Comparison of ENCODE assay signal across 26 cellular contexts in genomic region chr20:38169636-38170035, GRCh38. TPM values are rescaled to one million over a fixed set of nuclear protein-coding genes. Genes with fewer than 3 reads are reported as not detected.
DNase-seq lines count a peak whose midpoint lies in the region; ATAC-seq and TF ChIP-seq lines count a peak whose summit lies in the region.
"Had no signal": no experiment of that assay in that cellular context is flagged by ENCODE, and none has a peak within 500 bp of the region (broad histone marks: within the 10 kb centered on the region; RNA-seq: fewer than 3 reads in every experiment).

No MANE protein-coding gene starts in this region.

- H3K4me3 ChIP-seq in RWPE2 (ENCODE audit: severe bottlenecking) = no peak overlapping the region
- no peak overlapping the region for H3K4me3 ChIP-seq in neural progenitor cell
- H3K4me3 ChIP-seq in upper lobe of right lung = no peak overlapping the region
- no peak overlapping the region for H3K4me3 ChIP-seq in effector memory CD4-positive, alpha-beta T cell (ENCODE audit: insufficient read depth, low read depth, low read length, poor library complexity, severe bottlenecking)
- H3K4me3 ChIP-seq: dorsolateral prefrontal cortex, GM23338, Peyer's patch, SJSA1, smooth muscle cell had no signal

- H3K4me2 ChIP-seq in neural progenitor cell = no peak overlapping the region
- H3K4me2 ChIP-seq: GM23338, smooth muscle cell had no signal

- H3K27ac ChIP-seq in RWPE2 (ENCODE audit: poor library complexity, severe bottlenecking) (peak overlapping the region; percentile 97), neural progenitor cell (no peak overlapping the region), upper lobe of right lung (no peak overlapping the region), substantia nigra (ENCODE audit: low read depth, low read length, poor library complexity, severe bottlenecking) (no peak overlapping the region)
- no peak overlapping the region for H3K27ac ChIP-seq in effector memory CD4-positive, alpha-beta T cell (ENCODE audit: insufficient read depth, low read length, poor library complexity, severe bottlenecking)
- H3K27ac ChIP-seq: SJSA1 had no signal

- H3K4me1 ChIP-seq in RWPE2 (ENCODE audit: insufficient read depth, poor library complexity, severe bottlenecking) = peaks cover 67% of the 10 kb centered on the region
- peaks cover 11% of the 10 kb centered on the region for H3K4me1 ChIP-seq in neural progenitor cell
- H3K4me1 ChIP-seq in upper lobe of right lung = peaks cover 42% of the 10 kb centered on the region
- peaks cover 5% of the 10 kb centered on the region for H3K4me1 ChIP-seq in effector memory CD4-positive, alpha-beta T cell (ENCODE audit: control insufficient read depth, insufficient read depth, low read length, poor library complexity, severe bottlenecking)

- CTCF ChIA-PET in activated naive CD4-positive, alpha-beta T cell treated with anti-CD3 and anti-CD28 coated beads for 36 hours (lab: Charles Lee) = no interaction called here

- H3F3A ChIP-seq in neural progenitor cell (ENCODE audit: low read depth) = no peaks in the 10 kb centered on the region

- ATAC-seq in activated naive CD4-positive, alpha-beta T cell treated with anti-CD3 and anti-CD28 coated beads, Interleukin-2, amount 50 U/mL, for 72 hours = no peak
- no peak for ATAC-seq in RWPE2 (ENCODE audit: low read depth)
- ATAC-seq in upper lobe of right lung = no peak
- ATAC-seq in HG02759 (IDR thresholded peaks at IDR 0.05; ENCODE audit: unreplicated experiment) = no peak
- ATAC-seq: GM23338, T-cell had no signal

- H3K9ac ChIP-seq in neural progenitor cell = no peak overlapping the region

- H3K4me3 Mint-ChIP-seq in activated naive CD4-positive, alpha-beta T cell treated with anti-CD3 and anti-CD28 coated beads for 36 hours = no peak overlapping the region
- no peak overlapping the region for H3K4me3 Mint-ChIP-seq in neural progenitor cell
- H3K4me3 Mint-ChIP-seq: activated T-cell treated with anti-CD3 and anti-CD28 coated beads, Interleukin-2, amount 50 U/mL, for 24 hours; GM23338; T-cell had no signal

- H3K9me3 ChIP-seq in RWPE2 (ENCODE audit: severe bottlenecking) (no peaks in the 10 kb centered on the region), neural progenitor cell (ENCODE audit: low read depth) (no peaks in the 10 kb centered on the region), upper lobe of right lung (no peaks in the 10 kb centered on the region)
- no peaks in the 10 kb centered on the region for H3K9me3 ChIP-seq in effector memory CD4-positive, alpha-beta T cell (ENCODE audit: control insufficient read depth, low read length)
- H3K9me3 ChIP-seq: Peyer's patch, SJSA1 had no signal

- H3K27ac Mint-ChIP-seq in activated naive CD4-positive, alpha-beta T cell treated with anti-CD3 and anti-CD28 coated beads, Interleukin-2, amount 50 U/mL, for 72 hours = peak overlapping the region; percentile 22 to 81
- no peak overlapping the region for H3K27ac Mint-ChIP-seq in activated naive CD4-positive, alpha-beta T cell treated with anti-CD3 and anti-CD28 coated beads for 36 hours
- peak overlapping the region; percentile 59 for H3K27ac Mint-ChIP-seq in neural progenitor cell
- H3K27ac Mint-ChIP-seq: activated T-cell treated with anti-CD3 and anti-CD28 coated beads, Interleukin-2, amount 50 U/mL, for 24 hours; GM23338; T-cell had no signal

- no peaks in the 10 kb centered on the region for H4K20me1 ChIP-seq in neural progenitor cell (ENCODE audit: low read depth)

- TF ChIP-seq CTCF in RWPE2 (IDR thresholded peaks at IDR 0.05; ENCODE audit: poor library complexity, severe bottlenecking) = no peak
- no peak for TF ChIP-seq CTCF in neural progenitor cell (IDR thresholded peaks at IDR 0.05)
- no peak for TF ChIP-seq CTCF in upper lobe of right lung (IDR thresholded peaks at IDR 0.05)

- H3K36me3 ChIP-seq in RWPE2 (ENCODE audit: low read depth) (no peaks in the 10 kb centered on the region), neural progenitor cell (no peaks in the 10 kb centered on the region), upper lobe of right lung (no peaks in the 10 kb centered on the region)
- H3K36me3 ChIP-seq in effector memory CD4-positive, alpha-beta T cell (ENCODE audit: control insufficient read depth, insufficient read depth, low read length) = no peaks in the 10 kb centered on the region
- H3K36me3 ChIP-seq: Peyer's patch, SJSA1 had no signal

- peaks cover 5% of the 10 kb centered on the region for H3K4me1 Mint-ChIP-seq in activated naive CD4-positive, alpha-beta T cell treated with anti-CD3 and anti-CD28 coated beads for 36 hours (ENCODE audit: low read depth)
- H3K4me1 Mint-ChIP-seq in neural progenitor cell = peaks cover 40% of the 10 kb centered on the region

- H3K79me2 ChIP-seq in neural progenitor cell (ENCODE audit: low read depth) = no peaks in the 10 kb centered on the region

- no peaks in the 10 kb centered on the region for H3K9me3 Mint-ChIP-seq in activated naive CD4-positive, alpha-beta T cell treated with anti-CD3 and anti-CD28 coated beads, Interleukin-2, amount 50 U/mL, for 72 hours
- no peaks in the 10 kb centered on the region for H3K9me3 Mint-ChIP-seq in activated naive CD4-positive, alpha-beta T cell treated with anti-CD3 and anti-CD28 coated beads for 36 hours
- H3K9me3 Mint-ChIP-seq in neural progenitor cell = no peaks in the 10 kb centered on the region
- H3K9me3 Mint-ChIP-seq: activated T-cell treated with anti-CD3 and anti-CD28 coated beads, Interleukin-2, amount 50 U/mL, for 24 hours; GM23338; T-cell had no signal

- no peaks in the 10 kb centered on the region for H3K36me3 Mint-ChIP-seq in activated naive CD4-positive, alpha-beta T cell treated with anti-CD3 and anti-CD28 coated beads, Interleukin-2, amount 50 U/mL, for 72 hours
- no peaks in the 10 kb centered on the region for H3K36me3 Mint-ChIP-seq in activated naive CD4-positive, alpha-beta T cell treated with anti-CD3 and anti-CD28 coated beads for 36 hours (ENCODE audit: low read depth)
- no peaks in the 10 kb centered on the region for H3K36me3 Mint-ChIP-seq in neural progenitor cell
- H3K36me3 Mint-ChIP-seq: T-cell had no signal

- H3K27me3 ChIP-seq in RWPE2 (ENCODE audit: insufficient read depth, poor library complexity, severe bottlenecking) (no peaks in the 10 kb centered on the region), neural progenitor cell (peaks cover 5% of the 10 kb centered on the region), upper lobe of right lung (no peaks in the 10 kb centered on the region)
- no peaks in the 10 kb centered on the region for H3K27me3 ChIP-seq in effector memory CD4-positive, alpha-beta T cell (replicated peaks; ENCODE audit: control insufficient read depth, insufficient read depth, low read length, poor library complexity, severe bottlenecking)
- H3K27me3 ChIP-seq: Peyer's patch, SJSA1 had no signal

- DNase-seq in activated naive CD4-positive, alpha-beta T cell treated with anti-CD3 and anti-CD28 coated beads, Interleukin-2, amount 50 U/mL, for 72 hours (ENCODE audit: low spot score in 2 of 2) = no peak
- DNase-seq in activated naive CD4-positive, alpha-beta T cell treated with anti-CD3 and anti-CD28 coated beads for 36 hours = no peak
- DNase-seq in RWPE2 (ENCODE audit: low spot score) = no peak
- DNase-seq in neural progenitor cell (ENCODE audit: low spot score) = no peak
- DNase-seq in upper lobe of right lung = peak; percentile 45
- DNase-seq in effector memory CD4-positive, alpha-beta T cell = no peak
- no peak for DNase-seq in substantia nigra (lab: John Stamatoyannopoulos, UW)
- DNase-seq: activated CD4-positive, alpha-beta T cell treated with anti-CD3 and anti-CD28 coated beads for 1 hour; activated naive CD4-positive, alpha-beta T cell treated with Interleukin-2 at 50 U/mL for 16 hours; activated T-cell treated with anti-CD3 and anti-CD28 coated beads, Interleukin-2, amount 50 U/mL, for 24 hours; anterior cingulate cortex; caudate nucleus; dorsolateral prefrontal cortex; mesendoderm; NCI-H1436 treated with DMSO at 0.1 percent for 48 hours; NCI-H510A; NK-92 treated with Interleukin-12 subunit alpha and Interleukin-12 subunit beta, amount 100 ng/mL, for 24 hours; nucleus accumbens had no signal

- intact Hi-C loops in activated naive CD4-positive, alpha-beta T cell treated with anti-CD3 and anti-CD28 coated beads for 36 hours (cut with micrococcal nuclease) = loop anchor here (5.0 kb wide), 3 partner anchors 97 to 607 kb away; partner anchors contain the start of gene VSTM2L
- intact Hi-C loops in upper lobe of right lung (cut with DNase I) = no loop called here

- peaks cover 20% of the 10 kb centered on the region for H3K27me3 Mint-ChIP-seq in activated naive CD4-positive, alpha-beta T cell treated with anti-CD3 and anti-CD28 coated beads for 36 hours (ENCODE audit: low read depth)
- H3K27me3 Mint-ChIP-seq in neural progenitor cell (ENCODE audit: insufficient read depth, low read depth) = peaks cover 11% of the 10 kb centered on the region
- H3K27me3 Mint-ChIP-seq: B cell had no signal

- H2AFZ ChIP-seq in neural progenitor cell (replicated peaks) = no peak overlapping the region
- H2AFZ ChIP-seq: GM23338 had no signal

RNA-seq across cellular contexts. Expression of gene TGM2, which starts 4.6 kb away (rescaled TPM):
- total RNA-seq in activated naive CD4-positive, alpha-beta T cell treated with anti-CD3 and anti-CD28 coated beads, Interleukin-2, amount 50 U/mL, for 72 hours = under 1 TPM in 1 of 2 donors, not detected in 1; 0.10 TPM
- total RNA-seq in activated naive CD4-positive, alpha-beta T cell treated with anti-CD3 and anti-CD28 coated beads for 36 hours = not detected
- 0.22 and 0.28 TPM in 2 replicates for total RNA-seq in neural progenitor cell (ENCODE audit: low replicate concordance)
- 562 TPM for total RNA-seq in upper lobe of right lung
- total RNA-seq: activated CD8-positive, alpha-beta memory T cell treated with anti-CD3 and anti-CD28 coated beads for 36 hours had no signal

Comparison
In these comparisons a context has a peak if more than half of its experiments do, and no peak if none do; other contexts are left out.
1. RNA of gene TGM2, which starts 4.6 kb away (total RNA-seq): 562 TPM in upper lobe of right lung (single experiment); 0.22 to 0.28 TPM in neural progenitor cell, 0.10 TPM in activated naive CD4-positive, alpha-beta T cell treated with anti-CD3 and anti-CD28 coated beads, Interleukin-2, amount 50 U/mL, for 72 hours and not detected in activated naive CD4-positive, alpha-beta T cell treated with anti-CD3 and anti-CD28 coated beads for 36 hours; every median in the first group is over 100 times any median in the second.